ENCODE assay signal across 24 cellular contexts in genomic region chr4:188780686-188781085, GRCh38.
DNase-seq lines count a peak whose midpoint lies in the region; ATAC-seq and TF ChIP-seq lines count a peak whose summit lies in the region.
"Had no signal": no experiment of that assay in that cellular context is flagged by ENCODE, and none has a peak within 500 bp of the region (broad histone marks: within the 10 kb centered on the region; RNA-seq: fewer than 3 reads in every experiment).

No MANE protein-coding gene starts in this region.

- H4K20me1 ChIP-seq in PC-3 (ENCODE audit: low read length), result no peaks in the 10 kb centered on the region
- H4K20me1 ChIP-seq: BLaER1 treated with 17β-estradiol and CSF1 and Interleukin-3, amounts not matched to agents 10 nM and 100 nM had no signal

- no peak for TF ChIP-seq CTCF in HFFc6 (IDR thresholded peaks at IDR 0.05)
- TF ChIP-seq CTCF in PC-3 (conservative IDR thresholded peaks at IDR 0.05; ENCODE audit: low read depth, low read length), result no peak
- no peak for TF ChIP-seq CTCF in fibroblast of villous mesenchyme (IDR thresholded peaks at IDR 0.05; ENCODE audit: insufficient read depth, low read depth, low read length)

- POLR2A ChIA-PET in PC-3 (lab: Charles Lee; ENCODE audit: unreplicated experiment), result no interaction called here

- CTCF ChIA-PET in PC-3 (lab: Charles Lee), result no interaction called here

- no peak overlapping the region for H3K4me2 ChIP-seq in PC-3 (ENCODE audit: low read length)
- H3K4me2 ChIP-seq: BLaER1 treated with 17β-estradiol and CSF1 and Interleukin-3, amounts not matched to agents 10 nM and 100 nM had no signal

- ATAC-seq in PC-3 (no peak), HG02970 (IDR thresholded peaks at IDR 0.05; ENCODE audit: low FRiP score, unreplicated experiment) (no peak)
- no peak for ATAC-seq in activated T-helper 17 cell treated with anti-CD3 and anti-CD28 coated beads, Interleukin-2, amount 50 U/mL, for 72 hours (replicated peaks)

- H3K4me1 ChIP-seq in PC-3 (ENCODE audit: insufficient read depth, low read length), result no peaks in the 10 kb centered on the region

- H3K27ac ChIP-seq in PC-3 (ENCODE audit: low read length), result no peak overlapping the region
- H3K27ac ChIP-seq: BLaER1 treated with 17β-estradiol and CSF1 and Interleukin-3, amounts not matched to agents 10 nM and 100 nM; RWPE1; SK-N-MC had no signal

- intact Hi-C loops in PC-3 (cut with micrococcal nuclease), result no loop called here

- H3K4me3 Mint-ChIP-seq in HFFc6, result no peak overlapping the region
- no peak overlapping the region for H3K4me3 Mint-ChIP-seq in activated T-helper 17 cell treated with anti-CD3 and anti-CD28 coated beads, Interleukin-2, amount 50 U/mL, for 72 hours
- H3K4me3 Mint-ChIP-seq: CD8-positive, alpha-beta memory T cell had no signal

- H3K27me3 Mint-ChIP-seq in HFFc6 (ENCODE audit: insufficient read depth), result no peaks in the 10 kb centered on the region
- H3K27me3 Mint-ChIP-seq in activated T-helper 17 cell treated with anti-CD3 and anti-CD28 coated beads, Interleukin-2, amount 50 U/mL, for 72 hours, result no peaks in the 10 kb centered on the region
- H3K27me3 Mint-ChIP-seq: CD8-positive, alpha-beta memory T cell had no signal

- no peaks in the 10 kb centered on the region for H3K9me3 ChIP-seq in PC-3 (ENCODE audit: low read length)

- H3K36me3 ChIP-seq in PC-3 (ENCODE audit: low read depth, low read length), result no peaks in the 10 kb centered on the region
- H3K36me3 ChIP-seq: BLaER1 treated with 17β-estradiol and CSF1 and Interleukin-3, amounts not matched to agents 10 nM and 100 nM had no signal

- no peaks in the 10 kb centered on the region for H3K9me3 Mint-ChIP-seq in HFFc6
- H3K9me3 Mint-ChIP-seq in activated T-helper 17 cell treated with anti-CD3 and anti-CD28 coated beads, Interleukin-2, amount 50 U/mL, for 72 hours, result no peaks in the 10 kb centered on the region

- no peaks in the 10 kb centered on the region for H3K9me2 ChIP-seq in PC-3 (replicated peaks; ENCODE audit: low read length)

- H3K79me2 ChIP-seq in PC-3 (ENCODE audit: low read length), result no peaks in the 10 kb centered on the region

- H3K9ac ChIP-seq in PC-3 (ENCODE audit: low read length), result no peak overlapping the region
- H3K9ac ChIP-seq: BLaER1 treated with 17β-estradiol and CSF1 and Interleukin-3, amounts not matched to agents 10 nM and 100 nM had no signal

- H3K27me3 ChIP-seq in PC-3 (ENCODE audit: low read length), result no peaks in the 10 kb centered on the region
- H3K27me3 ChIP-seq: BLaER1 treated with 17β-estradiol and CSF1 and Interleukin-3, amounts not matched to agents 10 nM and 100 nM had no signal

- H3K4me3 ChIP-seq in PC-3 (ENCODE audit: low read length), result no peak overlapping the region
- H3K4me3 ChIP-seq in fibroblast of villous mesenchyme (ENCODE audit: low read depth, low read length), result no peak overlapping the region
- H3K4me3 ChIP-seq: BLaER1 treated with 17β-estradiol and CSF1 and Interleukin-3, amounts not matched to agents 10 nM and 100 nM; SK-N-MC had no signal

- peak; percentile 11 for DNase-seq in HFFc6
- peak; percentile 27 for DNase-seq in PC-3
- peak; percentile 44 for DNase-seq in fibroblast of villous mesenchyme (ENCODE audit: low read depth)
- DNase-seq in CD1c-positive myeloid dendritic cell (ENCODE audit: extremely low spot score), result no peak
- DNase-seq in pons (ENCODE audit: low spot score), result no peak
- DNase-seq: Calu3; CD8-positive, alpha-beta memory T cell; DMS153; GDM1; Kasumi-1; MM.1S; NCI-H1092; NCI-H1436 treated with DMSO at 0.1 percent for 48 hours; NCI-H2029 treated with DMSO at 0.1 percent for 48 hours; NCI-H2171; NCI-H345; NCI-H524 treated with DMSO at 0.1 percent for 48 hours; SHP77 treated with DMSO at 0.1 percent for 48 hours; SW 1271 had no signal

- no peak overlapping the region for H2AFZ ChIP-seq in PC-3 (ENCODE audit: low read length)

- H3K4me1 Mint-ChIP-seq in HFFc6 (ENCODE audit: low read depth), result peaks cover 49% of the 10 kb centered on the region
- no peaks in the 10 kb centered on the region for H3K4me1 Mint-ChIP-seq in activated T-helper 17 cell treated with anti-CD3 and anti-CD28 coated beads, Interleukin-2, amount 50 U/mL, for 72 hours
- H3K4me1 Mint-ChIP-seq: CD8-positive, alpha-beta memory T cell had no signal

- BruUV-seq in PC-3 (replicated peaks; lab: Mats Ljungman, UMichigan), result no TSS peak

- H3F3A ChIP-seq in PC-3 (ENCODE audit: low read length, unreplicated experiment), result no peaks in the 10 kb centered on the region

- no peaks in the 10 kb centered on the region for H3K36me3 Mint-ChIP-seq in HFFc6 (ENCODE audit: low read depth)
- no peaks in the 10 kb centered on the region for H3K36me3 Mint-ChIP-seq in activated T-helper 17 cell treated with anti-CD3 and anti-CD28 coated beads, Interleukin-2, amount 50 U/mL, for 72 hours (ENCODE audit: low read depth)
- H3K36me3 Mint-ChIP-seq: CD8-positive, alpha-beta memory T cell had no signal

- no peak overlapping the region for H3K27ac Mint-ChIP-seq in HFFc6
- H3K27ac Mint-ChIP-seq in activated T-helper 17 cell treated with anti-CD3 and anti-CD28 coated beads, Interleukin-2, amount 50 U/mL, for 72 hours, result no peak overlapping the region
- H3K27ac Mint-ChIP-seq: CD8-positive, alpha-beta memory T cell had no signal

Comparison
In these comparisons a context has a peak if more than half of its experiments do, and no peak if none do; other contexts are left out.
1. DNase-seq: peak in HFFc6 (single experiment), PC-3 (single experiment) and fibroblast of villous mesenchyme (single experiment); none in CD1c-positive myeloid dendritic cell (single experiment) and pons (single experiment).